9 cellular contexts compared by ENCODE assay signal in the genomic region with DNA sequence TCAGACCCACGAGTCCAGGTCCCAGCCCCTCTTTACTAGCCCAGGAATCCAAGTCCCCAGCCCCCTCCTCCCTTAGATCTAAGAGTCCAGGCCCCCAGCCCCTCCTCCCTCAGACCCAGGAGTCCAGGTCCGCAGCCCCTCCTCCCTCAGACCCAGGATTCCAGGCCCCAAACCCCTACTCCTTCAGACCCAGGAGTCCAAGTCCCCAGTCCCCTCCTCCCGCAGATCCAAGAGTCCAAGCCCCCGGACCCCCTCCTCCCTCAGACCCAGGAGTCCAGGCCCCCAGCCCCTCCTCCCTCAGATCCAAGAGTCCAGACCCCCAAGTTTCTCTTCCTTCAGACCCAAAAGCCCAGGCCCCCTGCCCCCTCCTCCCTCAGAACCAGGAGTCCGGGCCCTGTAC. TPM values are rescaled to one million over a fixed set of nuclear protein-coding genes. Genes with fewer than 3 reads are reported as not detected.
DNase-seq lines count a peak whose midpoint lies in the region; ATAC-seq and TF ChIP-seq lines count a peak whose summit lies in the region.
"Had no signal": no experiment of that assay in that cellular context is flagged by ENCODE, and none has a peak within 500 bp of the region (broad histone marks: within the 10 kb centered on the region; RNA-seq: fewer than 3 reads in every experiment).

No MANE protein-coding gene starts in this region.

- peak overlapping the region; percentile 80 for H3K27ac ChIP-seq in foreskin keratinocyte
- H3K27ac ChIP-seq in gastrocnemius medialis = peak overlapping the region; percentile 73 to 86 (median 79)

- H3K27ac Mint-ChIP-seq in activated B cell treated with CpG ODN at 0.5 μM for 24 hours = peak overlapping the region; percentile 85

- in situ Hi-C loops in gastrocnemius medialis (cut with MboI; ENCODE audit: low sequenced_read_pairs in 4 of 4) = no loop called here

- no peaks in the 10 kb centered on the region for H3K36me3 ChIP-seq in gastrocnemius medialis

- no peak for DNase-seq in activated B cell treated with CpG ODN at 0.5 μM for 24 hours
- no peak for DNase-seq in foreskin keratinocyte
- DNase-seq in gastrocnemius medialis = no peak
- DNase-seq in NCI-H187 treated with DMSO at 0.1 percent for 48 hours (lab: John Stamatoyannopoulos, UW) = no peak
- DNase-seq in activated CD4-positive, alpha-beta T cell treated with anti-CD3 and anti-CD28 coated beads, Interleukin-2, amount 50 U/mL, for 1 hour = no peak
- no peak for DNase-seq in glomerular visceral epithelial cell (ENCODE audit: extremely low spot score)
- no peak for DNase-seq in NCI-H2171 treated with DMSO at 0.1 percent for 48 hours (lab: John Stamatoyannopoulos, UW)

- CTCF ChIA-PET in activated B cell treated with CpG ODN at 0.5 μM for 24 hours (lab: Charles Lee) = interaction anchor here (1.6 kb wide), 1 partner anchor 73 kb away, joined by 8 read pairs; no protein-coding TSS in a partner anchor

- H3K9me3 Mint-ChIP-seq in activated B cell treated with CpG ODN at 0.5 μM for 24 hours = no peaks in the 10 kb centered on the region

- POLR2A ChIA-PET in activated B cell treated with CpG ODN at 0.5 μM for 24 hours (lab: Charles Lee) = interaction anchor here (0.5 to 2.0 kb wide), 7 partner anchors 14 to 1697 kb away, joined by 3 to 11 read pairs (median 3); a partner anchor contains a TSS

- no peak for TF ChIP-seq POLR2A in gastrocnemius medialis (IDR thresholded peaks at IDR 0.05)

- peaks cover 15% of the 10 kb centered on the region for H3K27me3 Mint-ChIP-seq in activated B cell treated with CpG ODN at 0.5 μM for 24 hours

- H3K36me3 Mint-ChIP-seq in activated B cell treated with CpG ODN at 0.5 μM for 24 hours (ENCODE audit: low read depth) = peaks cover 20% of the 10 kb centered on the region

- no peaks in the 10 kb centered on the region for H3K27me3 ChIP-seq in foreskin keratinocyte
- no peaks in the 10 kb centered on the region for H3K27me3 ChIP-seq in gastrocnemius medialis

- H3K4me3 ChIP-seq in GM12875 (ENCODE audit: low read depth, low read length) (peak overlapping the region; percentile 90), gastrocnemius medialis (peak overlapping the region; percentile 53 to 64 (median 60))

- peaks cover 33% of the 10 kb centered on the region for H3K4me1 Mint-ChIP-seq in activated B cell treated with CpG ODN at 0.5 μM for 24 hours

- no peak for ATAC-seq in activated B cell treated with CpG ODN at 0.5 μM for 24 hours (ENCODE audit: low read depth)
- no peak for ATAC-seq in foreskin keratinocyte
- no peak for ATAC-seq in gastrocnemius medialis

- no peak for TF ChIP-seq CTCF in GM12875 (IDR thresholded peaks at IDR 0.05; ENCODE audit: borderline replicate concordance, insufficient read depth, low read depth, low read length)
- no peak for TF ChIP-seq CTCF in activated B cell treated with CpG ODN at 0.5 μM for 24 hours (IDR thresholded peaks at IDR 0.05)
- TF ChIP-seq CTCF in foreskin keratinocyte (conservative IDR thresholded peaks at IDR 0.05) = no peak
- no peak for TF ChIP-seq CTCF in gastrocnemius medialis (IDR thresholded peaks at IDR 0.05 in 4 of 5, conservative IDR thresholded peaks at IDR 0.05 in 1 of 5)

- no peaks in the 10 kb centered on the region for H3K9me3 ChIP-seq in gastrocnemius medialis

- intact Hi-C loops in activated B cell treated with CpG ODN at 0.5 μM for 24 hours (cut with micrococcal nuclease) (loop anchor here (5.0 kb wide), 3 partner anchors 73 to 367 kb away; no protein-coding TSS in a partner anchor), gastrocnemius medialis (cut with DNase I; ENCODE audit: low total_unique reads) (loop anchor here (1.0 to 10.0 kb wide), 3 partner anchors 14 to 320 kb away; a partner anchor contains a TSS)

- H3K4me1 ChIP-seq in foreskin keratinocyte (peaks cover 9% of the 10 kb centered on the region), gastrocnemius medialis (peaks cover 9 to 11% of the 10 kb centered on the region in 2 donors)

- peak overlapping the region; percentile 88 for H3K4me3 Mint-ChIP-seq in activated B cell treated with CpG ODN at 0.5 μM for 24 hours

RNA-seq across cellular contexts. Expression of a gene that starts 11.5 kb away (rescaled TPM):
- total RNA-seq in activated B cell treated with CpG ODN at 0.5 μM for 24 hours (3.2 and 3.3 TPM in 2 replicates), foreskin keratinocyte (4.1 and 5.2 TPM in 2 replicates), gastrocnemius medialis (under 1 TPM in 3 of 4 donors, not detected in 1; 0.64 to 0.94 (median 0.71) TPM)
- 4.6 and 6.5 TPM in 2 replicates for polyA plus RNA-seq in foreskin keratinocyte

RNA-seq across cellular contexts. Expression of a gene that starts 19.2 kb away (rescaled TPM):
- not detected in 2 replicates for total RNA-seq in activated B cell treated with CpG ODN at 0.5 μM for 24 hours
- total RNA-seq in foreskin keratinocyte = not detected in 2 replicates
- not detected in 2 replicates for polyA plus RNA-seq in foreskin keratinocyte
- total RNA-seq in gastrocnemius medialis = under 1 TPM in 1 of 4 donors, not detected in 3; 0.18 TPM
- total RNA-seq: renal cortical epithelial cell had no signal

RNA-seq across cellular contexts. Expression of a gene that starts 47.1 kb away (rescaled TPM):
- total RNA-seq in activated B cell treated with CpG ODN at 0.5 μM for 24 hours (0.49 TPM in 1 of 2 replicates, not detected in the other), foreskin keratinocyte (0.46 TPM in 1 of 2 replicates, not detected in the other), gastrocnemius medialis (1 to 10 TPM in 3 of 4 donors, not detected in 1; 3.0 to 6.1 (median 6.0) TPM)
- 0.40 TPM in 1 of 2 replicates, not detected in the other for polyA plus RNA-seq in foreskin keratinocyte

RNA-seq across cellular contexts. Expression of a gene that starts 56.4 kb away (rescaled TPM):
- 0.12 TPM in 1 of 2 replicates, not detected in the other for total RNA-seq in activated B cell treated with CpG ODN at 0.5 μM for 24 hours
- total RNA-seq in foreskin keratinocyte = not detected in 2 replicates
- not detected in 2 replicates for polyA plus RNA-seq in foreskin keratinocyte
- under 1 TPM in 2 of 4 donors, not detected in 2; 0.26 to 1.00 TPM for total RNA-seq in gastrocnemius medialis

RNA-seq across cellular contexts. Expression of a gene that starts 58.0 kb away (rescaled TPM):
- total RNA-seq in activated B cell treated with CpG ODN at 0.5 μM for 24 hours = 10.5 and 12.8 TPM in 2 replicates
- total RNA-seq in foreskin keratinocyte = not detected in 2 replicates
- polyA plus RNA-seq in foreskin keratinocyte = not detected in 2 replicates
- 1 to 10 TPM in 1 of 4 donors, under 1 TPM in 2, not detected in 1; 0.83 to 2.2 (median 0.98) TPM for total RNA-seq in gastrocnemius medialis
- total RNA-seq: renal cortical epithelial cell had no signal
